Comparison of ENCODE assay signal across 9 cellular contexts in genomic region chr22:36201630-36202312, GRCh38. TPM values are rescaled to one million over a fixed set of nuclear protein-coding genes. Genes with fewer than 3 reads are reported as not detected.
A peak's percentile ranks its signal among the peaks of the same experiment; 100 is the strongest.
DNase-seq lines count a peak whose midpoint lies in the region; ATAC-seq, FAIRE-seq and TF ChIP-seq lines count a peak whose summit lies in the region.
"Had no signal": no experiment of that assay in that cellular context is flagged by ENCODE, and none has a peak within 500 bp of the region (broad histone marks: within the 10 kb centered on the region; RNA-seq: fewer than 3 reads in every experiment).

A gene with protein sequence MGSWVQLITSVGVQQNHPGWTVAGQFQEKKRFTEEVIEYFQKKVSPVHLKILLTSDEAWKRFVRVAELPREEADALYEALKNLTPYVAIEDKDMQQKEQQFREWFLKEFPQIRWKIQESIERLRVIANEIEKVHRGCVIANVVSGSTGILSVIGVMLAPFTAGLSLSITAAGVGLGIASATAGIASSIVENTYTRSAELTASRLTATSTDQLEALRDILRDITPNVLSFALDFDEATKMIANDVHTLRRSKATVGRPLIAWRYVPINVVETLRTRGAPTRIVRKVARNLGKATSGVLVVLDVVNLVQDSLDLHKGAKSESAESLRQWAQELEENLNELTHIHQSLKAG (minus strand): TSS chr22:36201809. CDS start chr22:36201734, 75 bp downstream.

- H3K4me1 ChIP-seq in adipocyte (ENCODE audit: control insufficient read depth, insufficient read depth, low read length), result peaks cover 17% of the 10 kb centered on the region
- H3K4me1 ChIP-seq in stomach smooth muscle (ENCODE audit: control insufficient read depth, insufficient read depth, low read length), result peaks cover 25% of the 10 kb centered on the region

- no peak for FAIRE-seq in GM12892 (lab: Jason Lieb, UNC)
- FAIRE-seq: frontal cortex had no signal

- H3K27ac ChIP-seq in stomach smooth muscle (ENCODE audit: low read length), result peak within 1 kb of the TSS; percentile 49

- no peak for TF ChIP-seq POLR2A in GM12892 (IDR thresholded peaks at IDR 0.05; ENCODE audit: low read depth, low read length)

- H3K27me3 ChIP-seq in adipocyte (replicated peaks; ENCODE audit: control insufficient read depth, insufficient read depth, low read length) (peaks cover 4% of the 10 kb centered on the region), stomach smooth muscle (ENCODE audit: control insufficient read depth in 1 of 2, insufficient read depth in 2 of 2, low read length in 2 of 2) (no peaks in the 10 kb centered on the region)

- DNase-seq in NCI-H1092 treated with DMSO at 0.1 percent for 48 hours (lab: John Stamatoyannopoulos, UW) (peak; percentile 62), adipocyte (ENCODE audit: low read depth) (peak; percentile 36), left colon (peak; percentile 62 to 67), HK-2 (ENCODE audit: unreplicated experiment) (no peak), GM12892 (ENCODE audit: insufficient read length) (no peak)
- no peak for DNase-seq in activated CD4-positive, CD25-positive, alpha-beta regulatory T cell (lab: John Stamatoyannopoulos, UW)

- H3K4me3 ChIP-seq in adipocyte (ENCODE audit: low read length) (no peak within 1 kb of the TSS), stomach smooth muscle (ENCODE audit: low read length in 2 of 2) (peak within 1 kb of the TSS; percentile 8 to 64)

- ATAC-seq in left colon (peak; percentile 59), HG03457 (IDR thresholded peaks at IDR 0.05; ENCODE audit: unreplicated experiment) (no peak)

- H3K9ac ChIP-seq in adipocyte (ENCODE audit: low read length), result no peak within 1 kb of the TSS
- no peak within 1 kb of the TSS for H3K9ac ChIP-seq in stomach smooth muscle (ENCODE audit: low read length in 2 of 2)

- H3K36me3 ChIP-seq in adipocyte (ENCODE audit: control insufficient read depth, insufficient read depth, low read length, severe bottlenecking) (no peaks in the 10 kb centered on the region), stomach smooth muscle (ENCODE audit: control insufficient read depth in 2 of 2, insufficient read depth in 2 of 2, low read length in 2 of 2) (no peaks in the 10 kb centered on the region)

- H3K9me3 ChIP-seq in adipocyte (ENCODE audit: control insufficient read depth, low read length) (no peaks in the 10 kb centered on the region), stomach smooth muscle (ENCODE audit: control insufficient read depth in 2 of 2, low read length in 2 of 2) (no peaks in the 10 kb centered on the region)

- intact Hi-C loops in left colon (cut with DNase I, micrococcal nuclease), result no loop called here

RNA-seq across cellular contexts. Expression of the gene that starts here (rescaled TPM):
- 1 to 10 TPM in 1 of 2 donors, under 1 TPM in 1; 0.95 to 2.4 TPM for total RNA-seq in left colon
- polyA plus RNA-seq in GM12892 (2012; ENCODE audit: missing spikeins), result 1.5 TPM

Comparison
In these comparisons a context has a peak if more than half of its experiments do, and no peak if none do; other contexts are left out.
1. DNase-seq: peak in NCI-H1092 treated with DMSO at 0.1 percent for 48 hours (single experiment), adipocyte (single experiment) and left colon (2 of 2); none in HK-2 (single experiment), GM12892 (single experiment) and activated CD4-positive, CD25-positive, alpha-beta regulatory T cell (0 of 4).